ENCODE assay signal across 8 cellular contexts in genomic region chr2:100235098-100235497, GRCh38.
DNase-seq lines count a peak whose midpoint lies in the region; ATAC-seq, FAIRE-seq and TF ChIP-seq lines count a peak whose summit lies in the region.

No MANE protein-coding gene starts in this region.

- peak overlapping the region; percentile 67 for H3K27ac Mint-ChIP-seq in osteocyte (ENCODE audit: unreplicated experiment)

- H3K4me3 ChIP-seq in ascending aorta = no peak overlapping the region

- intact Hi-C loops in ascending aorta (cut with DNase I) = no loop called here

- H3K27me3 Mint-ChIP-seq in osteocyte (ENCODE audit: unreplicated experiment) = no peaks in the 10 kb centered on the region

- peak; percentile 94 for ATAC-seq in HG03135 (IDR thresholded peaks at IDR 0.05; ENCODE audit: unreplicated experiment)

- H3K4me1 ChIP-seq in ascending aorta = no peaks in the 10 kb centered on the region

- no peaks in the 10 kb centered on the region for H3K36me3 ChIP-seq in ascending aorta

- no peaks in the 10 kb centered on the region for H3K9me3 ChIP-seq in ascending aorta

- DNase-seq in activated CD8-positive, alpha-beta memory T cell treated with anti-CD3 and anti-CD28 coated beads for 24 hours = peak; percentile 63
- DNase-seq in activated CD8-positive, alpha-beta memory T cell treated with anti-CD3 and anti-CD28 coated beads, Interleukin-2, amount 50 U/mL, for 48 hours = no peak
- DNase-seq in activated CD4-positive, alpha-beta T cell treated with anti-CD3 and anti-CD28 coated beads, Interleukin-2, amount 50 U/mL, for 1 hour = peak; percentile 13
- peak; percentile 76 for DNase-seq in osteocyte (ENCODE audit: extremely low spot score, unreplicated experiment)
- no peak for DNase-seq in HTR-8/SVneo (ENCODE audit: insufficient read length, low spot score)
- no peak for DNase-seq in EL
- no peak for DNase-seq in ascending aorta (ENCODE audit: low spot score in 2 of 2)

- no peaks in the 10 kb centered on the region for H3K36me3 Mint-ChIP-seq in osteocyte (ENCODE audit: unreplicated experiment)

- peaks cover 53% of the 10 kb centered on the region for H3K4me1 Mint-ChIP-seq in osteocyte (ENCODE audit: unreplicated experiment)

- FAIRE-seq in HTR-8/SVneo (lab: Jason Lieb, UNC) = no peak

- TF ChIP-seq CTCF in osteocyte (IDR thresholded peaks at IDR 0.05) = no peak
- TF ChIP-seq CTCF in ascending aorta (IDR thresholded peaks at IDR 0.05) = no peak

- no peaks in the 10 kb centered on the region for H3K9me3 Mint-ChIP-seq in osteocyte (ENCODE audit: unreplicated experiment)

- H3K27ac ChIP-seq in ascending aorta = no peak overlapping the region

- H3K27me3 ChIP-seq in ascending aorta = no peaks in the 10 kb centered on the region

- peak overlapping the region; percentile 21 for H3K4me3 Mint-ChIP-seq in osteocyte (ENCODE audit: unreplicated experiment)

Comparison
In these comparisons a context has a peak if more than half of its experiments do, and no peak if none do; other contexts are left out.
1. DNase-seq: peak in activated CD8-positive, alpha-beta memory T cell treated with anti-CD3 and anti-CD28 coated beads for 24 hours (single experiment), activated CD4-positive, alpha-beta T cell treated with anti-CD3 and anti-CD28 coated beads, Interleukin-2, amount 50 U/mL, for 1 hour (single experiment) and osteocyte (single experiment); none in activated CD8-positive, alpha-beta memory T cell treated with anti-CD3 and anti-CD28 coated beads, Interleukin-2, amount 50 U/mL, for 48 hours (single experiment), HTR-8/SVneo (single experiment), EL (single experiment) and ascending aorta (0 of 2).